In the genomic region with DNA sequence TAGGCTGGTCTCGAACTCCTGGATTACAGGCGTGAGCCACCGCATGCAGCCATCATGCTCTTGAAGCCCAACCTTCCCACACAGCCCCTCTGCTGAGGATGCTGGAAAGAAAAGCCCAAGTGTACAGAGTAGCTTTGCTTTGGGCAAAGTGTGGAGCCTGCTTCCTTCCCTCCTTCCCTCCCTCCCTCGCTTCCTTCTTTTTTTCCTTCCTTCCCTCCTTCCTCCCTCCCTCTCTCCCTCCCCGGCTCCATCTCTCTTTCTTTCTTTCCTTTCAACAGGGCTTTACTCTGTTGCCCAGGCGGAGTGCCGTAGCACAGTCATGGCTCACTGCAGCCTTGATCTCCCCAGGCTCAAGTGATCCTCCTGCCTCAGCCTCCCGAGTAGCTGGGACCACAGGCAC, we compare ENCODE assay signal across 34 cellular contexts.
"Had no signal": no experiment of that assay in that cellular context is flagged by ENCODE, and none has a peak within 500 bp of the region (broad histone marks: within the 10 kb centered on the region; RNA-seq: fewer than 3 reads in every experiment).

No MANE protein-coding gene starts in this region.

- DNase-seq: activated CD4-positive, alpha-beta memory T cell treated with anti-CD3 and anti-CD28 coated beads, Interleukin-2, amount 10 ng/mL, durations not matched to agents 7 days and 5 days; activated CD4-positive, alpha-beta T cell treated with anti-CD3 and anti-CD28 coated beads for 1 hour; activated CD4-positive, alpha-beta T cell treated with anti-CD3 and anti-CD28 coated beads for 4 hours; activated CD4-positive, alpha-beta T cell treated with anti-CD3 and anti-CD28 coated beads, Interleukin-2, amount 10 ng/mL, durations not matched to agents 7 days and 5 days; activated CD4-positive, alpha-beta T cell treated with anti-CD3 and anti-CD28 coated beads, Interleukin-2, amount 50 U/mL, for 4 hours; activated CD8-positive, alpha-beta memory T cell treated with anti-CD3 and anti-CD28 coated beads, Interleukin-2, amount 50 U/mL, for 48 hours; activated gamma-delta T cell; activated naive CD4-positive, alpha-beta T cell; activated naive CD4-positive, alpha-beta T cell treated with anti-CD3 and anti-CD28 coated beads, Interleukin-2, amount 10 ng/mL, durations not matched to agents 7 days and 5 days; activated T-cell treated with anti-CD3 and anti-CD28 coated beads for 4 hours; activated T-cell treated with anti-CD3 and anti-CD28 coated beads, Interleukin-2, amount 50 U/mL, for 24 hours; activated T-cell treated with anti-CD3 and anti-CD28 coated beads, Interleukin-2, amount 50 U/mL, for 72 hours; adrenal gland; amygdala; aorta; caudate nucleus; cortex of kidney; dermis blood vessel endothelial cell; effector CD4-positive, alpha-beta T cell; effector memory CD8-positive, alpha-beta T cell; erythroblast; foreskin keratinocyte; gastrocnemius medialis; glutamatergic neuron; heart left ventricle; T-helper 17 cell; T1000 had no signal

- H3K9me3 Mint-ChIP-seq: activated CD4-positive, alpha-beta T cell treated with anti-CD3 and anti-CD28 coated beads, Interleukin-2, amount 10 ng/mL, durations not matched to agents 7 days and 5 days; activated naive CD4-positive, alpha-beta T cell treated with anti-CD3 and anti-CD28 coated beads, Interleukin-2, amount 10 ng/mL, durations not matched to agents 7 days and 5 days; activated naive CD4-positive, alpha-beta T cell treated with anti-CD3 and anti-CD28 coated beads, Interleukin-2, amount 50 U/mL, for 72 hours; activated T-cell treated with anti-CD3 and anti-CD28 coated beads, Interleukin-2, amount 50 U/mL, for 72 hours; effector memory CD8-positive, alpha-beta T cell; T-helper 2 cell treated with Interferon-gamma antibody and Interleukin-4, amounts not matched to agents 5 μg/mL and 100 μg/mL, for 36 hours; WTC11 had no signal

- H3K27ac ChIP-seq: adrenal gland, esophagus muscularis mucosa, foreskin keratinocyte, gastrocnemius medialis, heart left ventricle, VCaP had no signal

- H3K27ac Mint-ChIP-seq: activated CD4-positive, alpha-beta memory T cell treated with anti-CD3 and anti-CD28 coated beads, Interleukin-2, amount 10 ng/mL, durations not matched to agents 7 days and 5 days; activated CD4-positive, alpha-beta T cell treated with anti-CD3 and anti-CD28 coated beads, Interleukin-2, amount 10 ng/mL, durations not matched to agents 7 days and 5 days; activated naive CD4-positive, alpha-beta T cell treated with anti-CD3 and anti-CD28 coated beads, Interleukin-2, amount 10 ng/mL, durations not matched to agents 7 days and 5 days; activated T-cell treated with anti-CD3 and anti-CD28 coated beads, Interleukin-2, amount 50 U/mL, for 24 hours; activated T-cell treated with anti-CD3 and anti-CD28 coated beads, Interleukin-2, amount 50 U/mL, for 72 hours; effector memory CD8-positive, alpha-beta T cell; T-helper 17 cell; T-helper 2 cell treated with Interferon-gamma antibody and Interleukin-4, amounts not matched to agents 5 μg/mL and 100 μg/mL, for 36 hours; WTC11 had no signal

- H3K4me3 ChIP-seq: adrenal gland, body of pancreas, esophagus muscularis mucosa, gastrocnemius medialis, heart left ventricle had no signal

- H3K4me3 Mint-ChIP-seq: activated CD4-positive, alpha-beta memory T cell treated with anti-CD3 and anti-CD28 coated beads, Interleukin-2, amount 10 ng/mL, durations not matched to agents 7 days and 5 days; activated CD4-positive, alpha-beta T cell treated with anti-CD3 and anti-CD28 coated beads, Interleukin-2, amount 10 ng/mL, durations not matched to agents 7 days and 5 days; activated naive CD4-positive, alpha-beta T cell treated with anti-CD3 and anti-CD28 coated beads, Interleukin-2, amount 10 ng/mL, durations not matched to agents 7 days and 5 days; activated T-cell treated with anti-CD3 and anti-CD28 coated beads, Interleukin-2, amount 50 U/mL, for 24 hours; activated T-cell treated with anti-CD3 and anti-CD28 coated beads, Interleukin-2, amount 50 U/mL, for 72 hours; effector memory CD8-positive, alpha-beta T cell; T-helper 17 cell; T-helper 2 cell treated with Interferon-gamma antibody and Interleukin-4, amounts not matched to agents 5 μg/mL and 100 μg/mL, for 36 hours; WTC11 had no signal

- ATAC-seq: activated naive CD4-positive, alpha-beta T cell treated with anti-CD3 and anti-CD28 coated beads, Interleukin-2, amount 50 U/mL, for 72 hours; activated T-cell treated with anti-CD3 and anti-CD28 coated beads, Interleukin-2, amount 50 U/mL, for 72 hours; effector memory CD8-positive, alpha-beta T cell; foreskin keratinocyte; gastrocnemius medialis; heart left ventricle; T-helper 17 cell; WTC11 had no signal

- H3K27me3 ChIP-seq: adrenal gland, body of pancreas, foreskin keratinocyte, gastrocnemius medialis, heart left ventricle had no signal

- H3K4me1 ChIP-seq: foreskin keratinocyte had no signal

- H3K9me3 ChIP-seq: adrenal gland, body of pancreas, esophagus muscularis mucosa, gastrocnemius medialis, heart left ventricle had no signal

- H3K27me3 Mint-ChIP-seq: activated CD4-positive, alpha-beta memory T cell treated with anti-CD3 and anti-CD28 coated beads, Interleukin-2, amount 10 ng/mL, durations not matched to agents 7 days and 5 days; activated CD4-positive, alpha-beta T cell treated with anti-CD3 and anti-CD28 coated beads, Interleukin-2, amount 10 ng/mL, durations not matched to agents 7 days and 5 days; activated naive CD4-positive, alpha-beta T cell treated with anti-CD3 and anti-CD28 coated beads, Interleukin-2, amount 10 ng/mL, durations not matched to agents 7 days and 5 days; activated T-cell treated with anti-CD3 and anti-CD28 coated beads, Interleukin-2, amount 50 U/mL, for 24 hours; effector memory CD8-positive, alpha-beta T cell; T-helper 17 cell had no signal

- FAIRE-seq: colon had no signal
